ENCODE assay signal across 8 cellular contexts in the genomic region with DNA sequence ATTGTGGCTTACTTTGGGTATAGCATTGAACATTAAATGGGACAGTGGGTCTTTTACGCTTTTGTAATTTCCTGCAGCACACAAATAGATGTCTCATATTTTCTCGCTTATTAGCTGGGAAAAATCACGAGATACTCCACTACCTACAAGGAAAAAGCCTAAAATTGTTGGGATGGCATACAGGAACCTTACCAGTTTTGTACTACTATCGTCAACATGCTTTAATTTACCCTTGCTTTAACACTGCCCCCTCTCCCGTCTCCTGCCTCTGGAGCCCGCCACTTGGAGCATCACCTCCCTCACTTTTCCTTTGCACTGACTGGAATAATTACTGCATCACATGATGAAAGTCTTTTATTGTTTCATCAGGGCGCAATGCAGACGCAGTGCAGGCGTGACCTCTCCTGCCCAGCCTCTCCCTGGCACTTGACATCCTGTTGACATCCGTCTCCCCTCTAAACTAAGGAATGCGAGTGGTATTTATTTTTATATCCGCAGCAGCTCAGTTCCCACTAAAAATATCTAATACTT. TPM values are rescaled to one million over a fixed set of nuclear protein-coding genes. Genes with fewer than 3 reads are reported as not detected.
DNase-seq lines count a peak whose midpoint lies in the region; ATAC-seq and TF ChIP-seq lines count a peak whose summit lies in the region.

No MANE protein-coding gene starts in this region.

- H3K27ac Mint-ChIP-seq in CD4-positive, alpha-beta memory T cell = peak overlapping the region; percentile 99 to 100 (median 100)
- peak overlapping the region; percentile 100 for H3K27ac Mint-ChIP-seq in osteocyte (ENCODE audit: unreplicated experiment)

- no peaks in the 10 kb centered on the region for H3K9me3 Mint-ChIP-seq in CD4-positive, alpha-beta memory T cell
- no peaks in the 10 kb centered on the region for H3K9me3 Mint-ChIP-seq in osteocyte (ENCODE audit: unreplicated experiment)

- peak overlapping the region in 1 of 2 donors; percentile 53 for H3K4me3 ChIP-seq in CD4-positive, alpha-beta memory T cell (ENCODE audit: low read length in 2 of 2)
- peak overlapping the region; percentile 88 for H3K4me3 ChIP-seq in HUES6 (ENCODE audit: low read depth, low read length)
- H3K4me3 ChIP-seq in OCI-LY7 (ENCODE audit: low read depth, low read length, poor library complexity, severe bottlenecking) = peak overlapping the region; percentile 86
- peak overlapping the region in 3 of 4 donors; percentile 44 to 78 (median 53) for H3K4me3 ChIP-seq in adrenal gland
- H3K4me3 ChIP-seq in heart left ventricle = peak overlapping the region; percentile 33 to 99 (median 70)

- no TSS peak for BruUV-seq in OCI-LY7 (replicated peaks; lab: Mats Ljungman, UMichigan)

- ATAC-seq in heart left ventricle (peak; percentile 61 to 76 (median 66)), GM19035 (IDR thresholded peaks at IDR 0.05; ENCODE audit: unreplicated experiment) (no peak), GM18519 (IDR thresholded peaks at IDR 0.05; ENCODE audit: low FRiP score, unreplicated experiment) (no peak)

- H3K27me3 Mint-ChIP-seq in CD4-positive, alpha-beta memory T cell = no peaks in the 10 kb centered on the region
- H3K27me3 Mint-ChIP-seq in osteocyte (ENCODE audit: unreplicated experiment) = no peaks in the 10 kb centered on the region

- no peaks in the 10 kb centered on the region for H3K27me3 ChIP-seq in CD4-positive, alpha-beta memory T cell (ENCODE audit: insufficient read depth, low read length)
- H3K27me3 ChIP-seq in HUES6 (ENCODE audit: control insufficient read depth, insufficient read depth, low read length) (no peaks in the 10 kb centered on the region), adrenal gland (no peaks in the 10 kb centered on the region), heart left ventricle (no peaks in the 10 kb centered on the region)

- peak; percentile 74 to 84 for TF ChIP-seq POLR2A in adrenal gland (IDR thresholded peaks at IDR 0.05)
- TF ChIP-seq POLR2A in heart left ventricle (IDR thresholded peaks at IDR 0.05) = peak; percentile 35 to 91

- H3K4me3 Mint-ChIP-seq in CD4-positive, alpha-beta memory T cell = peak overlapping the region; percentile 89 to 98 (median 96)
- peak overlapping the region; percentile 97 for H3K4me3 Mint-ChIP-seq in osteocyte (ENCODE audit: unreplicated experiment)

- no peaks in the 10 kb centered on the region for H3K36me3 ChIP-seq in CD4-positive, alpha-beta memory T cell (ENCODE audit: insufficient read depth, low read length)
- peaks cover 20% of the 10 kb centered on the region for H3K36me3 ChIP-seq in HUES6 (ENCODE audit: control insufficient read depth, insufficient read depth, low read length)
- peaks cover 22% of the 10 kb centered on the region for H3K36me3 ChIP-seq in OCI-LY7 (ENCODE audit: insufficient read depth, low read length)
- peaks cover 0 to 14% of the 10 kb centered on the region in 2 donors for H3K36me3 ChIP-seq in adrenal gland (replicated peaks in 1 of 2)
- H3K36me3 ChIP-seq in heart left ventricle = peaks cover 0 to 21% (median 18%) of the 10 kb centered on the region in 9 donors

- CTCF ChIA-PET in CD4-positive, alpha-beta memory T cell (lab: Charles Lee; ENCODE audit: partially characterized antibody) = interaction anchor here (1.0 kb wide), 2 partner anchors 9 to 85 kb away, joined by 3 read pairs; no protein-coding TSS in a partner anchor
- CTCF ChIA-PET in OCI-LY7 (lab: Charles Lee; ENCODE audit: unreplicated experiment) = interaction anchor here (0.6 kb wide), 1 partner anchor 344 kb away, joined by 4 read pairs; no protein-coding TSS in a partner anchor

- H3K4me1 ChIP-seq in CD4-positive, alpha-beta memory T cell (ENCODE audit: insufficient read depth, low read length) = peaks cover 25% of the 10 kb centered on the region
- H3K4me1 ChIP-seq in HUES6 (ENCODE audit: control insufficient read depth, insufficient read depth, low read length) (peaks cover 6% of the 10 kb centered on the region), OCI-LY7 (ENCODE audit: insufficient read depth, low read length, poor library complexity, severe bottlenecking) (peaks cover 18% of the 10 kb centered on the region), adrenal gland (replicated peaks in 1 of 2) (peaks cover 6 to 20% of the 10 kb centered on the region in 2 donors), heart left ventricle (peaks cover 0 to 42% (median 26%) of the 10 kb centered on the region in 12 donors)

- H3K9ac ChIP-seq in HUES6 (ENCODE audit: low read length) = peak overlapping the region; percentile 97

- H4K20me1 ChIP-seq in OCI-LY7 (ENCODE audit: insufficient read depth, low read length) = peaks cover 14% of the 10 kb centered on the region

- H3K79me2 ChIP-seq in OCI-LY7 (ENCODE audit: insufficient read depth, low read depth, low read length) = peaks cover 35% of the 10 kb centered on the region

- intact Hi-C loops in CD4-positive, alpha-beta memory T cell (cut with micrococcal nuclease) = loop anchor here (5.0 kb wide), 2 partner anchors 191 to 551 kb away; a partner anchor contains a TSS
- intact Hi-C loops in OCI-LY7 (cut with micrococcal nuclease; ENCODE audit: unreplicated experiment) = loop anchor here (10.0 kb wide), 2 partner anchors 157 to 247 kb away; no protein-coding TSS in a partner anchor
- intact Hi-C loops in adrenal gland (cut with DNase I) = loop anchor here in 1 of 2 donors (10.0 kb wide), 1 partner anchor 77 kb away; a partner anchor contains a TSS
- intact Hi-C loops in heart left ventricle (cut with DNase I) = loop anchor here in 4 of 10 donors (5.0 to 10.0 kb wide), 4 partner anchors 34 to 126 kb away; a partner anchor contains a TSS

- H3K9me2 ChIP-seq in OCI-LY7 (ENCODE audit: insufficient read depth, low read length) = no peaks in the 10 kb centered on the region

- 23 to 38% (median 28%) methylated on average over 12 of the region's 12 CpGs for WGBS in adrenal gland, 4 donors
- 2 to 3% (median 2%) methylated on average over 12 of the region's 12 CpGs for WGBS in heart left ventricle, 4 donors

- peaks cover 14 to 25% of the 10 kb centered on the region in 2 donors for H3K36me3 Mint-ChIP-seq in CD4-positive, alpha-beta memory T cell
- peaks cover 4% of the 10 kb centered on the region for H3K36me3 Mint-ChIP-seq in osteocyte (ENCODE audit: unreplicated experiment)

- H2AFZ ChIP-seq in OCI-LY7 (ENCODE audit: low read length) = peak overlapping the region; percentile 53; the same call in 1 of the 2 replicates

- TF ChIP-seq CTCF in OCI-LY7 (conservative IDR thresholded peaks at IDR 0.05; ENCODE audit: low read length) = no peak
- TF ChIP-seq CTCF in adrenal gland (IDR thresholded peaks at IDR 0.05) = no peak
- peak in 1 of 12 donors; percentile 18 for TF ChIP-seq CTCF in heart left ventricle (IDR thresholded peaks at IDR 0.05)
- TF ChIP-seq CTCF in osteocyte (IDR thresholded peaks at IDR 0.05) = no peak

- no peaks in the 10 kb centered on the region for H3K9me3 ChIP-seq in CD4-positive, alpha-beta memory T cell (ENCODE audit: control insufficient read depth in 1 of 2, low read length in 2 of 2)
- H3K9me3 ChIP-seq in HUES6 (ENCODE audit: control insufficient read depth, insufficient read depth, low read depth, low read length) (no peaks in the 10 kb centered on the region), OCI-LY7 (ENCODE audit: low read length) (no peaks in the 10 kb centered on the region), adrenal gland (replicated peaks in 1 of 3) (no peaks in the 10 kb centered on the region), heart left ventricle (no peaks in the 10 kb centered on the region)

- POLR2A ChIA-PET in CD4-positive, alpha-beta memory T cell (lab: Charles Lee; ENCODE audit: partially characterized antibody) = interaction anchor here (0.6 to 4.1 kb wide), 19 partner anchors 8 to 553 kb away, joined by 3 to 36 read pairs (median 4); a partner anchor contains a TSS
- POLR2A ChIA-PET in OCI-LY7 (lab: Charles Lee) = interaction anchor here (0.5 to 1.4 kb wide), 7 partner anchors 10 to 375 kb away, joined by 3 to 5 read pairs (median 4); a partner anchor contains a TSS

- H3K4me1 Mint-ChIP-seq in CD4-positive, alpha-beta memory T cell = peaks cover 18 to 41% (median 23%) of the 10 kb centered on the region in 4 donors
- peaks cover 23% of the 10 kb centered on the region for H3K4me1 Mint-ChIP-seq in osteocyte (ENCODE audit: unreplicated experiment)

- peak overlapping the region; percentile 99 for H3K27ac ChIP-seq in CD4-positive, alpha-beta memory T cell (ENCODE audit: low read depth, low read length)
- peak overlapping the region; percentile 96 for H3K27ac ChIP-seq in HUES6 (ENCODE audit: low read depth, low read length)
- H3K27ac ChIP-seq in OCI-LY7 (ENCODE audit: low read depth, low read length, poor library complexity, severe bottlenecking) = peak overlapping the region; percentile 89
- peak overlapping the region; percentile 91 to 99 (median 97) for H3K27ac ChIP-seq in adrenal gland
- H3K27ac ChIP-seq in heart left ventricle = peak overlapping the region; percentile 97 to 100 (median 99)

- H3K4me2 ChIP-seq in OCI-LY7 (ENCODE audit: low read length) = peak overlapping the region; percentile 80

- peak in 2 of 5 donors; percentile 7 to 21 for DNase-seq in CD4-positive, alpha-beta memory T cell
- peak; percentile 49 for DNase-seq in OCI-LY7 (ENCODE audit: low spot score)
- DNase-seq in adrenal gland = peak; percentile 51 to 89 (median 70)
- DNase-seq in heart left ventricle = peak; percentile 77 to 88 (median 83)
- no peak for DNase-seq in osteocyte (ENCODE audit: extremely low spot score, unreplicated experiment)

RNA-seq across cellular contexts. Expression of a gene that starts 1.0 kb away (rescaled TPM):
- 100 to 1,000 TPM; 298 to 314 TPM for total RNA-seq in CD4-positive, alpha-beta memory T cell
- 10 to 100 TPM; 22.6 to 48.0 TPM for polyA plus RNA-seq in CD4-positive, alpha-beta memory T cell
- total RNA-seq in OCI-LY7 (2014; rRNA removed; shearing (Covaris generic)) = 103 and 123 TPM in 2 replicates
- total RNA-seq in OCI-LY7 (2022) (160 and 176 TPM in 2 replicates), adrenal gland (100 to 1,000 TPM in 2 of 8 donors, 10 to 100 TPM in 6; 35.6 to 148 (median 66.8) TPM), heart left ventricle (10 to 100 TPM; 24.4 to 56.9 (median 42.5) TPM), osteocyte (93.1 and 97.7 TPM in 2 replicates)
- polyA plus RNA-seq in adrenal gland (10 to 100 TPM; 55.7 to 82.3 (median 76.2) TPM), heart left ventricle (10 to 100 TPM; 20.1 to 41.6 TPM)

RNA-seq across cellular contexts. Expression of a gene that starts 53.0 kb away (rescaled TPM):
- total RNA-seq in CD4-positive, alpha-beta memory T cell = 1 to 10 TPM; 7.8 to 8.1 TPM
- polyA plus RNA-seq in CD4-positive, alpha-beta memory T cell = 1 to 10 TPM; 1.6 to 1.7 TPM
- total RNA-seq in OCI-LY7 (2014; rRNA removed; shearing (Covaris generic)) = 2.0 and 5.9 TPM in 2 replicates
- total RNA-seq in OCI-LY7 (2022) (5.5 and 8.4 TPM in 2 replicates), adrenal gland (1 to 10 TPM in 5 of 8 donors, under 1 TPM in 3; 0.18 to 9.4 (median 2.2) TPM), heart left ventricle (1 to 10 TPM in 1 of 9 donors, under 1 TPM in 2, not detected in 6; 0.37 to 1.4 (median 0.40) TPM), osteocyte (0.34 and 0.75 TPM in 2 replicates)
- polyA plus RNA-seq in adrenal gland (10 to 100 TPM in 1 of 3 donors, 1 to 10 TPM in 1, under 1 TPM in 1; 0.37 to 11.3 (median 9.2) TPM), heart left ventricle (under 1 TPM; 0.03 to 0.19 TPM)

Comparison
In these comparisons a context has a peak if more than half of its experiments do, and no peak if none do; other contexts are left out.
1. ATAC-seq: peak in heart left ventricle (4 of 4); none in GM19035 (single experiment) and GM18519 (single experiment).
2. Peak in every context shown above with its lines, with median percentiles within 50 percentile points of each other: H3K27ac ChIP-seq.